Comparison of ENCODE assay signal across 8 cellular contexts in genomic region chr2:150472122-150472899, GRCh38. TPM values are rescaled to one million over a fixed set of nuclear protein-coding genes. Genes with fewer than 3 reads are reported as not detected.
DNase-seq lines count a peak whose midpoint lies in the region; ATAC-seq, FAIRE-seq and TF ChIP-seq lines count a peak whose summit lies in the region.

No MANE protein-coding gene starts in this region.

- no TSS peak for BruUV-seq in A673 (replicated peaks; lab: Mats Ljungman, UMichigan)

- TF ChIP-seq CTCF in A673 (conservative IDR thresholded peaks at IDR 0.05; ENCODE audit: low read depth, low read length) = no peak
- TF ChIP-seq CTCF in ascending aorta (IDR thresholded peaks at IDR 0.05) = no peak
- no peak for TF ChIP-seq CTCF in kidney (IDR thresholded peaks at IDR 0.05; ENCODE audit: borderline replicate concordance, extremely low read depth, insufficient read depth)
- TF ChIP-seq CTCF in D721Med (IDR thresholded peaks at IDR 0.05; ENCODE audit: insufficient read depth, missing control alignments) = no peak

- POLR2A ChIA-PET in A673 (lab: Charles Lee; ENCODE audit: low non-redundant PET) = no interaction called here

- DNase-seq in A673 (ENCODE audit: low spot score) = peak; percentile 37
- DNase-seq in ascending aorta (ENCODE audit: low spot score in 2 of 2) = peak; percentile 19 to 78
- DNase-seq in kidney = peak; percentile 91
- no peak for DNase-seq in Ammon's horn (ENCODE audit: low spot score)
- DNase-seq in D721Med (ENCODE audit: insufficient read length, low spot score) = no peak
- DNase-seq in SHP77 (lab: John Stamatoyannopoulos, UW) = no peak
- DNase-seq in GM19238 (ENCODE audit: insufficient read length, low spot score) = no peak

- peak; percentile 72 for ATAC-seq in HG02885 (IDR thresholded peaks at IDR 0.05; ENCODE audit: poor library complexity, unreplicated experiment)

- peaks cover 3% of the 10 kb centered on the region for H3K36me3 ChIP-seq in A673 (ENCODE audit: insufficient read depth, low read length, poor library complexity, severe bottlenecking)
- H3K36me3 ChIP-seq in ascending aorta = peaks cover 30 to 53% of the 10 kb centered on the region in 2 donors
- peaks cover 0 to 2% of the 10 kb centered on the region in 2 donors for H3K36me3 ChIP-seq in kidney (ENCODE audit: control insufficient read depth in 1 of 2, insufficient read depth in 2 of 2, low read length in 2 of 2)

- H3K4me1 ChIP-seq in A673 (ENCODE audit: insufficient read depth, low read length, poor library complexity, severe bottlenecking) (peaks cover 8% of the 10 kb centered on the region), ascending aorta (peaks cover 0 to 21% of the 10 kb centered on the region in 2 donors), kidney (ENCODE audit: control insufficient read depth in 1 of 2, insufficient read depth in 1 of 2, low read depth in 1 of 2, low read length in 2 of 2) (peaks cover 6 to 10% of the 10 kb centered on the region in 2 donors)

- H3K9me3 ChIP-seq in A673 (ENCODE audit: low read depth, low read length, poor library complexity, severe bottlenecking) (no peaks in the 10 kb centered on the region), ascending aorta (no peaks in the 10 kb centered on the region), kidney (ENCODE audit: control insufficient read depth in 1 of 2, low read length in 2 of 2) (no peaks in the 10 kb centered on the region)

- intact Hi-C loops in A673 (cut with micrococcal nuclease; ENCODE audit: unreplicated experiment) = no loop called here
- intact Hi-C loops in ascending aorta (cut with DNase I) = loop anchor here (10.0 kb wide), 1 partner anchor 792 kb away; the partner anchor contains the start of gene RBM43
- intact Hi-C loops in kidney (cut with DNase I) = no loop called here

- no peak overlapping the region for H3K27ac ChIP-seq in A673 (ENCODE audit: low read depth, low read length, poor library complexity, severe bottlenecking)
- H3K27ac ChIP-seq in ascending aorta = peak overlapping the region; percentile 41 to 48
- H3K27ac ChIP-seq in kidney (ENCODE audit: low read depth in 2 of 2, low read length in 2 of 2) = no peak overlapping the region

- H3K9ac ChIP-seq in kidney (ENCODE audit: low read length in 2 of 2) = no peak overlapping the region

- peak; percentile 29 for FAIRE-seq in kidney (lab: Jason Lieb, UNC)
- no peak for FAIRE-seq in D721Med (lab: Jason Lieb, UNC)

- CTCF ChIA-PET in A673 (lab: Charles Lee) = no interaction called here

- H3K4me3 ChIP-seq in A673 (ENCODE audit: low read depth, low read length, poor library complexity, severe bottlenecking) (no peak overlapping the region), ascending aorta (no peak overlapping the region), kidney (ENCODE audit: low read length in 2 of 2) (no peak overlapping the region)

- no peaks in the 10 kb centered on the region for H3K27me3 ChIP-seq in A673 (replicated peaks; ENCODE audit: insufficient read depth, low read depth, low read length, poor library complexity)
- no peaks in the 10 kb centered on the region for H3K27me3 ChIP-seq in ascending aorta

RNA-seq across cellular contexts. Expression of gene RND3, which starts 15.2 kb away (rescaled TPM):
- total RNA-seq in A673 (2021) (10.2 and 15.0 TPM in 2 replicates), ascending aorta (10.7 TPM), kidney (26.1 TPM)
- 6.5 TPM for polyA plus RNA-seq in kidney (ENCODE audit: insufficient read depth, low read depth, low replicate concordance)

Comparison
In these comparisons a context has a peak if more than half of its experiments do, and no peak if none do; other contexts are left out.
1. DNase-seq: peak in A673 (single experiment), ascending aorta (2 of 2) and kidney (single experiment); none in Ammon's horn (single experiment), D721Med (single experiment), SHP77 (0 of 2) and GM19238 (single experiment).
2. H3K27ac ChIP-seq: peak in ascending aorta (2 of 2); none in A673 (single experiment) and kidney (0 of 2).